ENCODE assay signal across 8 cellular contexts in genomic region chr6:129708496-129709216, GRCh38. TPM values are rescaled to one million over a fixed set of nuclear protein-coding genes. Genes with fewer than 3 reads are reported as not detected.
DNase-seq lines count a peak whose midpoint lies in the region; ATAC-seq and TF ChIP-seq lines count a peak whose summit lies in the region.

No MANE protein-coding gene starts in this region.

- peaks cover 5% of the 10 kb centered on the region for H3K36me3 Mint-ChIP-seq in mesothelial cell of epicardium

- no peak for ATAC-seq in upper lobe of right lung
- no peak for ATAC-seq in HG03439 (IDR thresholded peaks at IDR 0.05; ENCODE audit: unreplicated experiment)

- H3K4me1 Mint-ChIP-seq in mesothelial cell of epicardium, result peaks cover 42% of the 10 kb centered on the region

- TF ChIP-seq CTCF in right atrium auricular region (IDR thresholded peaks at IDR 0.05) (no peak), mesothelial cell of epicardium (IDR thresholded peaks at IDR 0.05; ENCODE audit: unreplicated experiment) (no peak), upper lobe of right lung (IDR thresholded peaks at IDR 0.05) (no peak), GM10248 (IDR thresholded peaks at IDR 0.05; ENCODE audit: control extremely low read depth, extremely low read depth, low read depth, missing control alignments) (no peak)

- H3K27ac Mint-ChIP-seq in mesothelial cell of epicardium, result peak overlapping the region; percentile 98

- H3K9me3 ChIP-seq in right atrium auricular region (no peaks in the 10 kb centered on the region), upper lobe of right lung (no peaks in the 10 kb centered on the region)

- no peak for DNase-seq in right atrium auricular region (ENCODE audit: low spot score)
- DNase-seq in cardiac septum (ENCODE audit: low spot score), result no peak
- DNase-seq in astrocyte of the hippocampus (ENCODE audit: low read depth, low spot score), result peak; percentile 20
- DNase-seq in mesothelial cell of epicardium (ENCODE audit: low spot score in 2 of 2, unreplicated experiment in 2 of 2), result no peak
- DNase-seq in upper lobe of right lung, result no peak
- no peak for DNase-seq in mucosa of gallbladder (ENCODE audit: low spot score)
- DNase-seq in GM10248 (ENCODE audit: extremely low spot score), result no peak

- no peaks in the 10 kb centered on the region for H3K27me3 Mint-ChIP-seq in mesothelial cell of epicardium (ENCODE audit: low read depth)

- intact Hi-C loops in cardiac septum (cut with DNase I), result no loop called here
- intact Hi-C loops in upper lobe of right lung (cut with DNase I), result no loop called here

- CTCF ChIA-PET in GM10248 (lab: Yijun Ruan, JAX), result interaction anchor here (1.5 to 7.6 kb wide), 7 partner anchors 13 to 209 kb away, joined by 3 to 37 read pairs (median 15); no protein-coding TSS in a partner anchor

- peak overlapping the region; percentile 80 to 81 for H3K27ac ChIP-seq in right atrium auricular region
- peak overlapping the region; percentile 83 for H3K27ac ChIP-seq in upper lobe of right lung

- H3K27me3 ChIP-seq in right atrium auricular region (no peaks in the 10 kb centered on the region), upper lobe of right lung (no peaks in the 10 kb centered on the region)

- H3K9me3 Mint-ChIP-seq in mesothelial cell of epicardium, result no peaks in the 10 kb centered on the region

- POLR2A ChIA-PET in GM10248 (lab: Yijun Ruan, JAX), result interaction anchor here (2.1 kb wide), 1 partner anchor 25 kb away, joined by 7 read pairs; no protein-coding TSS in a partner anchor

- H3K4me3 Mint-ChIP-seq in mesothelial cell of epicardium, result peak overlapping the region; percentile 87

- peaks cover 0 to 25% of the 10 kb centered on the region in 2 donors for H3K4me1 ChIP-seq in right atrium auricular region
- H3K4me1 ChIP-seq in upper lobe of right lung, result peaks cover 11% of the 10 kb centered on the region

- peak overlapping the region; percentile 53 to 67 for H3K4me3 ChIP-seq in right atrium auricular region
- H3K4me3 ChIP-seq in upper lobe of right lung, result peak overlapping the region; percentile 72

- H3K36me3 ChIP-seq in right atrium auricular region (no peaks in the 10 kb centered on the region), upper lobe of right lung (no peaks in the 10 kb centered on the region)

RNA-seq across cellular contexts. Expression of gene ARHGAP18, which starts 1.3 kb away (rescaled TPM):
- total RNA-seq in right atrium auricular region (10 to 100 TPM in 1 of 2 donors, 1 to 10 TPM in 1; 7.1 to 11.2 TPM), cardiac septum (3.5 TPM), mesothelial cell of epicardium (8.1 to 10.5 TPM (median 10.2 TPM) in 3 replicates), upper lobe of right lung (60.8 TPM), mucosa of gallbladder (17.2 TPM)
